ENCODE assay signal across 8 cellular contexts in genomic region chr19:34475026-34475974, GRCh38. TPM values are rescaled to one million over a fixed set of nuclear protein-coding genes. Genes with fewer than 3 reads are reported as not detected.
A peak's percentile ranks its signal among the peaks of the same experiment; 100 is the strongest.
DNase-seq lines count a peak whose midpoint lies in the region; ATAC-seq and TF ChIP-seq lines count a peak whose summit lies in the region.

No MANE protein-coding gene starts in this region.

- no peaks in the 10 kb centered on the region for H3K9me3 Mint-ChIP-seq in CD8-positive, alpha-beta memory T cell
- no peaks in the 10 kb centered on the region for H3K9me3 Mint-ChIP-seq in natural killer cell

- H3K79me2 ChIP-seq in PC-3 (ENCODE audit: low read length) = no peaks in the 10 kb centered on the region

- H3K27me3 ChIP-seq in PC-3 (ENCODE audit: low read length) = no peaks in the 10 kb centered on the region
- no peaks in the 10 kb centered on the region for H3K27me3 ChIP-seq in skeletal muscle satellite cell (ENCODE audit: control insufficient read depth, insufficient read depth, low read length)
- peaks cover under 1% of the 10 kb centered on the region for H3K27me3 ChIP-seq in CD8-positive, alpha-beta memory T cell (ENCODE audit: insufficient read depth, low read length, poor library complexity, severe bottlenecking)

- no peak overlapping the region for H3K4me3 ChIP-seq in PC-3 (ENCODE audit: low read length)
- H3K4me3 ChIP-seq in epithelial cell of esophagus (ENCODE audit: low read length) = no peak overlapping the region
- no peak overlapping the region for H3K4me3 ChIP-seq in skeletal muscle satellite cell (ENCODE audit: low read length)
- H3K4me3 ChIP-seq in CD8-positive, alpha-beta memory T cell (ENCODE audit: low read length) = no peak overlapping the region

- H3K36me3 ChIP-seq in PC-3 (ENCODE audit: low read depth, low read length) (peaks cover 19% of the 10 kb centered on the region), skeletal muscle satellite cell (ENCODE audit: insufficient read depth, low read length) (peaks cover 29% of the 10 kb centered on the region)
- H3K36me3 ChIP-seq in CD8-positive, alpha-beta memory T cell (ENCODE audit: insufficient read depth, low read length) = peaks cover 8% of the 10 kb centered on the region

- H4K20me1 ChIP-seq in PC-3 (ENCODE audit: low read length) = 0 out of 2 replicates have a peak, but pooled peaks cover 3% of the 10 kb centered on the region

- H3K9me3 ChIP-seq in PC-3 (ENCODE audit: low read length) (no peaks in the 10 kb centered on the region), skeletal muscle satellite cell (replicated peaks; ENCODE audit: low read length) (no peaks in the 10 kb centered on the region)
- H3K9me3 ChIP-seq in CD8-positive, alpha-beta memory T cell (ENCODE audit: low read length) = no peaks in the 10 kb centered on the region

- H3K27ac Mint-ChIP-seq in CD8-positive, alpha-beta memory T cell = no peak overlapping the region
- H3K27ac Mint-ChIP-seq in natural killer cell = no peak overlapping the region

- intact Hi-C loops in PC-3 (cut with micrococcal nuclease) (no loop called here), natural killer cell (cut with micrococcal nuclease) (no loop called here)

- CTCF ChIA-PET in PC-3 (lab: Charles Lee) = no interaction called here
- CTCF ChIA-PET in CD8-positive, alpha-beta memory T cell (lab: Charles Lee) = no interaction called here

- DNase-seq in activated CD4-positive, CD25-positive, alpha-beta regulatory T cell (lab: John Stamatoyannopoulos, UW) = no peak
- DNase-seq in PC-3 (peak; percentile 70), epithelial cell of esophagus (ENCODE audit: low read depth) (peak; percentile 83), natural killer cell (no peak)
- DNase-seq in CD8-positive, alpha-beta memory T cell = no peak

- no peak overlapping the region for H2AFZ ChIP-seq in PC-3 (ENCODE audit: low read length)

- peaks cover 3% of the 10 kb centered on the region for H3F3A ChIP-seq in PC-3 (ENCODE audit: low read length, unreplicated experiment)

- POLR2A ChIA-PET in PC-3 (lab: Charles Lee; ENCODE audit: unreplicated experiment) = no interaction called here
- POLR2A ChIA-PET in CD8-positive, alpha-beta memory T cell (lab: Charles Lee) = no interaction called here

- H3K4me2 ChIP-seq in PC-3 (ENCODE audit: low read length) (no peak overlapping the region; the same call in 1 of the 2 replicates), skeletal muscle satellite cell (ENCODE audit: low read length) (peak overlapping the region; percentile 56)

- H3K4me1 ChIP-seq in PC-3 (ENCODE audit: insufficient read depth, low read length) (peaks cover 7% of the 10 kb centered on the region), skeletal muscle satellite cell (ENCODE audit: control insufficient read depth, insufficient read depth, low read length) (peaks cover 22% of the 10 kb centered on the region)
- H3K4me1 ChIP-seq in CD8-positive, alpha-beta memory T cell (ENCODE audit: insufficient read depth, low read length) = no peaks in the 10 kb centered on the region

- H3K9ac ChIP-seq in PC-3 (ENCODE audit: low read length) = no peak overlapping the region
- no peak overlapping the region for H3K9ac ChIP-seq in skeletal muscle satellite cell (ENCODE audit: low read depth, low read length)

- peaks cover 0 to 4% (median 0%) of the 10 kb centered on the region in 3 donors for H3K4me1 Mint-ChIP-seq in CD8-positive, alpha-beta memory T cell
- peaks cover 0 to 8% of the 10 kb centered on the region in 2 donors for H3K4me1 Mint-ChIP-seq in natural killer cell

- H3K27ac ChIP-seq in PC-3 (ENCODE audit: low read length) = 0 out of 2 replicates have a peak overlapping the region, but pooled peaks have one; percentile 33
- no peak overlapping the region for H3K27ac ChIP-seq in CD8-positive, alpha-beta memory T cell (ENCODE audit: low read depth, low read length)

- no TSS peak for BruUV-seq in PC-3 (replicated peaks; lab: Mats Ljungman, UMichigan)

- no peak for TF ChIP-seq CTCF in PC-3 (conservative IDR thresholded peaks at IDR 0.05; ENCODE audit: low read depth, low read length)
- no peak for TF ChIP-seq CTCF in epithelial cell of esophagus (IDR thresholded peaks at IDR 0.05; ENCODE audit: insufficient read depth, low read depth, low read length, missing control alignments)
- TF ChIP-seq CTCF in natural killer cell (IDR thresholded peaks at IDR 0.05) = no peak

- H3K36me3 Mint-ChIP-seq in CD8-positive, alpha-beta memory T cell = peaks cover 8 to 28% (median 13%) of the 10 kb centered on the region in 3 donors
- no peaks in the 10 kb centered on the region for H3K36me3 Mint-ChIP-seq in natural killer cell

- no peak overlapping the region for H3K4me3 Mint-ChIP-seq in CD8-positive, alpha-beta memory T cell
- no peak overlapping the region for H3K4me3 Mint-ChIP-seq in natural killer cell

- H3K27me3 Mint-ChIP-seq in CD8-positive, alpha-beta memory T cell = peaks cover 6 to 7% of the 10 kb centered on the region in 2 donors
- H3K27me3 Mint-ChIP-seq in natural killer cell (ENCODE audit: low read depth in 2 of 2) = peaks cover 7 to 9% of the 10 kb centered on the region in 2 donors

- ATAC-seq in activated CD4-positive, CD25-positive, alpha-beta regulatory T cell treated with anti-CD3 and anti-CD28 coated beads, Interleukin-2, amount 50 U/mL, for 24 hours = peak; percentile 74 to 80
- ATAC-seq in PC-3 (peak; percentile 68), natural killer cell (no peak), GM21786 (IDR thresholded peaks at IDR 0.05; ENCODE audit: unreplicated experiment) (no peak)

- H3K9me2 ChIP-seq in PC-3 (replicated peaks; ENCODE audit: low read length) = no peaks in the 10 kb centered on the region

RNA-seq across cellular contexts. Expression of gene WTIP, which starts 6.3 kb away (rescaled TPM):
- total RNA-seq in PC-3 (2014; rRNA removed) = 5.2 and 7.5 TPM in 2 replicates
- total RNA-seq in skeletal muscle satellite cell (2012; rRNA removed) = 11.7 and 12.7 TPM in 2 replicates
- total RNA-seq in CD8-positive, alpha-beta memory T cell = under 1 TPM; 0.16 to 0.83 TPM
- not detected for polyA plus RNA-seq in CD8-positive, alpha-beta memory T cell
- under 1 TPM; 0.12 to 0.83 (median 0.45) TPM for total RNA-seq in natural killer cell

RNA-seq across cellular contexts. Expression of gene UBA2, which starts 47.1 kb away (rescaled TPM):
- total RNA-seq in PC-3 (2014; rRNA removed) = 88.3 and 103 TPM in 2 replicates
- total RNA-seq in skeletal muscle satellite cell (2012; rRNA removed) = 72.7 and 83.9 TPM in 2 replicates
- total RNA-seq in CD8-positive, alpha-beta memory T cell = 100 to 1,000 TPM; 146 to 161 TPM
- polyA plus RNA-seq in CD8-positive, alpha-beta memory T cell = 101 TPM
- 10 to 100 TPM; 60.5 to 74.1 (median 68.7) TPM for total RNA-seq in natural killer cell

Comparison
In these comparisons a context has a peak if more than half of its experiments do, and no peak if none do; other contexts are left out.
1. ATAC-seq: peak in activated CD4-positive, CD25-positive, alpha-beta regulatory T cell treated with anti-CD3 and anti-CD28 coated beads, Interleukin-2, amount 50 U/mL, for 24 hours (2 of 2) and PC-3 (single experiment); none in natural killer cell (0 of 3) and GM21786 (single experiment).
2. DNase-seq: peak in PC-3 (single experiment) and epithelial cell of esophagus (single experiment); none in activated CD4-positive, CD25-positive, alpha-beta regulatory T cell (0 of 4), CD8-positive, alpha-beta memory T cell (0 of 5) and natural killer cell (single experiment).